In genomic region chr17:80364091-80364691, GRCh38 we compare ENCODE assay signal across 9 cellular contexts. TPM values are rescaled to one million over a fixed set of nuclear protein-coding genes. Genes with fewer than 3 reads are reported as not detected.
DNase-seq lines count a peak whose midpoint lies in the region; ATAC-seq and TF ChIP-seq lines count a peak whose summit lies in the region.
"Had no signal": no experiment of that assay in that cellular context is flagged by ENCODE, and none has a peak within 500 bp of the region (broad histone marks: within the 10 kb centered on the region; RNA-seq: fewer than 3 reads in every experiment).

No MANE protein-coding gene starts in this region.

- no TSS peak for BruUV-seq in Panc1 (replicated peaks; lab: Mats Ljungman, UMichigan)

- H3K4me3 ChIP-seq in Panc1 (ENCODE audit: low read depth in 2 of 2, low read length in 2 of 2) (no peak overlapping the region), fibroblast of villous mesenchyme (ENCODE audit: low read depth, low read length) (no peak overlapping the region)
- H3K4me3 ChIP-seq: SJSA1 had no signal

- POLR2A ChIA-PET in Panc1 (lab: Charles Lee), result no interaction called here

- TF ChIP-seq CTCF in Panc1 (IDR thresholded peaks at IDR 0.05), result no peak; the same call in 1 of the 2 replicates
- TF ChIP-seq CTCF in fibroblast of villous mesenchyme (IDR thresholded peaks at IDR 0.05; ENCODE audit: insufficient read depth, low read depth, low read length), result peak; percentile 28

- H3K36me3 ChIP-seq in Panc1 (ENCODE audit: control insufficient read depth, insufficient read depth, low read length), result peaks cover 70% of the 10 kb centered on the region

- CTCF ChIA-PET in Panc1 (lab: Charles Lee), result no interaction called here

- no peak overlapping the region for H3K27ac ChIP-seq in Panc1 (ENCODE audit: low read length)
- H3K27ac ChIP-seq: SJSA1 had no signal

- ATAC-seq in Panc1 (peak; percentile 42), GM21825 (IDR thresholded peaks at IDR 0.05; ENCODE audit: unreplicated experiment) (no peak)
- peak; percentile 6 for ATAC-seq in stimulated activated naive CD8-positive, alpha-beta T cell treated with anti-CD3 and anti-CD28 coated beads, Interleukin-15, Interleukin-2, amounts not matched to agents 100 U/mL and 50 U/mL, for 24 hours

- peak; percentile 63 for DNase-seq in activated effector memory CD4-positive, alpha-beta T cell treated with anti-CD3 and anti-CD28 coated beads, Interleukin-2, amount 50 U/mL, for 16 hours
- DNase-seq in activated effector memory CD4-positive, alpha-beta T cell treated with Interleukin-2 at 50 U/mL for 16 hours, result no peak
- DNase-seq in Panc1 (ENCODE audit: low read depth, low spot score) (no peak), fibroblast of villous mesenchyme (ENCODE audit: low read depth) (peak; percentile 3), 8988T (no peak), NOMO-1 (lab: John Stamatoyannopoulos, UW; ENCODE audit: unreplicated experiment in 2 of 2) (no peak)
- DNase-seq in stimulated activated naive CD8-positive, alpha-beta T cell treated with anti-CD3 and anti-CD28 coated beads, Interleukin-15, Interleukin-2, amounts not matched to agents 100 U/mL and 50 U/mL, for 24 hours, result peak; percentile 23

- H3K27me3 ChIP-seq in Panc1 (ENCODE audit: control insufficient read depth, insufficient read depth, low read length), result no peaks in the 10 kb centered on the region
- H3K27me3 ChIP-seq: SJSA1 had no signal

- no peaks in the 10 kb centered on the region for H3K4me1 ChIP-seq in Panc1 (ENCODE audit: control insufficient read depth, insufficient read depth, low read length)
- H3K4me1 ChIP-seq: SJSA1 had no signal

- intact Hi-C loops in Panc1 (cut with micrococcal nuclease; ENCODE audit: unreplicated experiment), result no loop called here

- in situ Hi-C loops in Panc1 (cut with HindIII; ENCODE audit: low pct_unique_long_range_greater_than_20kb, low sequenced_read_pairs), result no loop called here

- H3K9me3 ChIP-seq in Panc1 (ENCODE audit: control insufficient read depth, insufficient read depth, low read depth, low read length), result no peaks in the 10 kb centered on the region

RNA-seq across cellular contexts. Expression of gene ENDOV, which starts 50.8 kb away (rescaled TPM):
- total RNA-seq in Panc1 (2021; ENCODE audit: unreplicated experiment) (37.1 TPM), fibroblast of villous mesenchyme (13.4 and 20.0 TPM in 2 replicates)
- polyA plus RNA-seq in Panc1 (2012; ENCODE audit: insufficient read length), result 39.8 TPM

Comparison
In these comparisons a context has a peak if more than half of its experiments do, and no peak if none do; other contexts are left out.
1. DNase-seq: peak in activated effector memory CD4-positive, alpha-beta T cell treated with anti-CD3 and anti-CD28 coated beads, Interleukin-2, amount 50 U/mL, for 16 hours (single experiment), fibroblast of villous mesenchyme (single experiment) and stimulated activated naive CD8-positive, alpha-beta T cell treated with anti-CD3 and anti-CD28 coated beads, Interleukin-15, Interleukin-2, amounts not matched to agents 100 U/mL and 50 U/mL, for 24 hours (single experiment); none in activated effector memory CD4-positive, alpha-beta T cell treated with Interleukin-2 at 50 U/mL for 16 hours (single experiment), Panc1 (single experiment), 8988T (single experiment) and NOMO-1 (0 of 2).